ENCODE assay signal across 28 cellular contexts in the genomic region with DNA sequence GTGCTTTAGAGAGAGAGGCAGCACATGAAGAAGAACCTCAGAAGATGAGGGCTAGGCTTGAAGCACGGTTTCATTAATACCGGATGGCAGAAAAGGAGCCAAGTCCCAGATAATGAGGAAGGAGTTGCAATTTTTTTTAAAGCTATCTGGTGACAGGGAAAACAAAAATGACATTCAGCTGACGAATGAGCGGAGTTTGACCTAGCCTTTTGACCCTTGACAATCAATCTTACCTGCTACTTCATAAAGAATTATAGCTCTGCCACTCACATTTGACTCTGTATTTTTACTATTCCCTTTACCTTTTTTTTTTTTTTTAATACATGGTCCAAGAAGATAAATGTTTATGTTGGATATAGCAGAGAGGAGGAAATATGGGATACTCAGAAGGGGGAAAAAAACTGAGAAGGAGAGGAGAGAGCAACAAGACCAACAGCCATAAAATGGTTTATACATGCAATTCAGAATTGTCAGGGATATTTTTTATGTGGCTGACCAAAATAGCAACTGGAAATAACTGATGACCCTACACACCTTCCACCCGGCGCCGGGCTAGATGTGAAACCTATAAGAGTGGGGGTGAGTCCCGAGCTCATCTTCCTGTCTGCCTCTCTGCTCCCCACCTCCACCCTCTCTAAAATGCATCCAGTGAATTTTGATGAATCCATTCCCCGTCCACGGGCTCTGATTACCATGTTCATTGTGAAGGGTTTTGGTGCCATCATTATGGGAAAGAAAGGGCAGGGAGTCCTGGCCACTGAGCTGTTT.
"Had no signal": no experiment of that assay in that cellular context is flagged by ENCODE, and none has a peak within 500 bp of the region (broad histone marks: within the 10 kb centered on the region; RNA-seq: fewer than 3 reads in every experiment).

No MANE protein-coding gene starts in this region.

- H3K4me3 ChIP-seq: adrenal gland, body of pancreas, coronary artery, dorsolateral prefrontal cortex, gastroesophageal sphincter, hepatocyte, uterus had no signal

- DNase-seq: activated CD4-positive, alpha-beta T cell treated with anti-CD3 and anti-CD28 coated beads for 4 hours; activated CD4-positive, alpha-beta T cell treated with anti-CD3 and anti-CD28 coated beads, Interleukin-2, amount 50 U/mL, for 4 hours; activated effector memory CD4-positive, alpha-beta T cell treated with Interleukin-2 at 50 U/mL for 16 hours; activated naive CD4-positive, alpha-beta T cell treated with Interleukin-2 at 50 U/mL for 16 hours; activated naive CD8-positive, alpha-beta T cell treated with anti-CD3 and anti-CD28 coated beads for 36 hours; activated T-cell treated with anti-CD3 and anti-CD28 coated beads for 4 hours; adrenal gland; aorta; body of pancreas; cerebellar nuclear complex; dorsolateral prefrontal cortex; effector memory CD4-positive, alpha-beta T cell; islet precursor cell; midbrain; naive thymus-derived CD8-positive, alpha-beta T cell; right cardiac atrium; stimulated activated CD4-positive, alpha-beta T cell treated with anti-CD3 and anti-CD28 coated beads, Interleukin-2, amount 100 ng/mL, for 48 hours; stimulated activated naive CD8-positive, alpha-beta T cell treated with anti-CD3 and anti-CD28 coated beads, Interleukin-15, amount 100 ng/mL, for 72 hours; substantia nigra; T-helper 9 cell; uterus had no signal

- FAIRE-seq: TTC549 had no signal

- H3K27ac ChIP-seq: adrenal gland, body of pancreas, coronary artery, dorsolateral prefrontal cortex, gastroesophageal sphincter, hepatocyte, uterus, VCaP had no signal

- H3K36me3 Mint-ChIP-seq: activated naive CD8-positive, alpha-beta T cell treated with anti-CD3 and anti-CD28 coated beads for 36 hours; naive thymus-derived CD8-positive, alpha-beta T cell; type B pancreatic cell had no signal

- H3K9me3 Mint-ChIP-seq: activated naive CD8-positive, alpha-beta T cell treated with anti-CD3 and anti-CD28 coated beads for 36 hours; naive thymus-derived CD8-positive, alpha-beta T cell; stimulated activated naive CD8-positive, alpha-beta T cell treated with anti-CD3 and anti-CD28 coated beads, Interleukin-15, amount 100 ng/mL, for 72 hours; T-helper 1 cell treated with Interleukin-12 subunit alpha and Interleukin-12 subunit beta and Interleukin-4 antibody, amounts not matched to agents 30 μg/mL and 1 μg/mL, for 36 hours; type B pancreatic cell had no signal

- H3K27me3 ChIP-seq: adrenal gland, body of pancreas, dorsolateral prefrontal cortex, hepatocyte, uterus had no signal

- H3K27me3 Mint-ChIP-seq: activated naive CD8-positive, alpha-beta T cell treated with anti-CD3 and anti-CD28 coated beads for 36 hours had no signal

- H3K4me1 Mint-ChIP-seq: activated naive CD8-positive, alpha-beta T cell treated with anti-CD3 and anti-CD28 coated beads for 36 hours; naive thymus-derived CD8-positive, alpha-beta T cell; stimulated activated naive CD8-positive, alpha-beta T cell treated with anti-CD3 and anti-CD28 coated beads, Interleukin-15, amount 100 ng/mL, for 72 hours had no signal

- H3K27ac Mint-ChIP-seq: activated naive CD8-positive, alpha-beta T cell treated with anti-CD3 and anti-CD28 coated beads for 36 hours; naive thymus-derived CD8-positive, alpha-beta T cell; stimulated activated naive CD8-positive, alpha-beta T cell treated with anti-CD3 and anti-CD28 coated beads, Interleukin-15, amount 100 ng/mL, for 72 hours; T-helper 1 cell treated with Interleukin-12 subunit alpha and Interleukin-12 subunit beta and Interleukin-4 antibody, amounts not matched to agents 30 μg/mL and 1 μg/mL, for 36 hours; type B pancreatic cell had no signal

- H3K79me2 ChIP-seq: hepatocyte had no signal

- H3K4me3 Mint-ChIP-seq: activated naive CD8-positive, alpha-beta T cell treated with anti-CD3 and anti-CD28 coated beads for 36 hours; naive thymus-derived CD8-positive, alpha-beta T cell; stimulated activated naive CD8-positive, alpha-beta T cell treated with anti-CD3 and anti-CD28 coated beads, Interleukin-15, amount 100 ng/mL, for 72 hours; T-helper 1 cell treated with Interleukin-12 subunit alpha and Interleukin-12 subunit beta and Interleukin-4 antibody, amounts not matched to agents 30 μg/mL and 1 μg/mL, for 36 hours; type B pancreatic cell had no signal

- H3K36me3 ChIP-seq: adrenal gland, gastroesophageal sphincter, uterus had no signal

- H3K4me1 ChIP-seq: adrenal gland, body of pancreas, gastroesophageal sphincter, uterus had no signal

- H3K9me3 ChIP-seq: adrenal gland, body of pancreas, gastroesophageal sphincter, uterus had no signal
